ENCODE assay signal across 20 cellular contexts in the genomic region with DNA sequence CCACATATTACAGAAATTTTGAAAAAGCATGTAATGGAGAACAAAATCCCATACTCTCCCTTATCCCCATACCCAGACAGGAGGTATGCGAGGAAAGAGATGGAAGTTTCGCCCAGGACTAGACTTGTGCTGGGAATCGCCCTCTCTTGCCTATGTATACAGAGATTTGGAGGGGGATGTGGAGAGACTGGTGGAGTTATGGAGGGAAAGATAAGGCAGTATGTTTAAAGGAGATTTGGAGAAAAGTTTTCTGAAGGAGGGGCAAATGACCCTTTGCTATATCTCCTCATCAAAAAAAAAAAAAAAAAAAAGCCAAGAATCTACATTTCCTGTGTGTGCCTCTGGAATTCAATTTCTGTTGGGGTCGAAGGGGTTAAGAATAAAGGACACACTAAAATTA.
A peak's percentile ranks its signal among the peaks of the same experiment; 100 is the strongest.
DNase-seq lines count a peak whose midpoint lies in the region; ATAC-seq, FAIRE-seq and TF ChIP-seq lines count a peak whose summit lies in the region.
"Had no signal": no experiment of that assay in that cellular context is flagged by ENCODE, and none has a peak within 500 bp of the region (broad histone marks: within the 10 kb centered on the region; RNA-seq: fewer than 3 reads in every experiment).

No MANE protein-coding gene starts in this region.

- DNase-seq in A549 (ENCODE audit: low read depth in 1 of 2, low spot score in 1 of 2) (no peak), K562 (ENCODE audit: extremely low read depth in 1 of 4, low spot score in 3 of 4) (peak in 2 of 4 experiments; percentile 28 to 52), HepG2 (ENCODE audit: low spot score) (no peak), GM23248 (no peak)
- DNase-seq in activated naive CD4-positive, alpha-beta T cell treated with anti-CD3 and anti-CD28 coated beads, Interleukin-2, amount 50 U/mL, for 72 hours (ENCODE audit: low spot score in 2 of 2) = no peak
- DNase-seq: DMS79 treated with DMSO at 0.1 percent for 48 hours, KBM-7, NCI-H1092 treated with DMSO at 0.1 percent for 48 hours, NCI-H187, NCI-H446 treated with DMSO at 0.1 percent for 48 hours, OCI-M1 had no signal

- H3K9me1 ChIP-seq in K562 (ENCODE audit: control insufficient read depth, insufficient read depth, low read length) = no peaks in the 10 kb centered on the region

- WGBS in A549 (ENCODE audit: missing lambda C conversion rate) = 88% methylated on average over 4 of the region's 4 CpGs
- 6% methylated on average over 4 of the region's 4 CpGs for WGBS in K562 (ENCODE audit: insufficient coverage, low coverage, missing lambda C conversion rate)
- 98% methylated on average over 4 of the region's 4 CpGs for WGBS in HepG2 (ENCODE audit: low lambda C conversion rate)
- WGBS in GM23248 (ENCODE audit: low coverage in 1 of 2, low lambda C conversion rate in 2 of 2, missing lambda C conversion rate in 2 of 2), 2 experiments = 93 to 94% methylated on average over 4 of the region's 4 CpGs

- H3K4me3 ChIP-seq in A549 (no peak overlapping the region), OCI-LY1 (ENCODE audit: low read depth, low read length, poor library complexity, severe bottlenecking) (no peak overlapping the region), K562 (no peak overlapping the region), muscle layer of duodenum (ENCODE audit: low read depth in 1 of 2, low read length in 2 of 2) (no peak overlapping the region), HepG2 (replicated peaks in 1 of 3; ENCODE audit: insufficient read depth in 1 of 3, low read depth in 2 of 3, low read length in 3 of 3) (no peak overlapping the region), GM23248 (no peak overlapping the region)
- H3K4me3 ChIP-seq: GM23338 had no signal

- no peaks in the 10 kb centered on the region for H3F3A ChIP-seq in OCI-LY1 (ENCODE audit: insufficient read depth, low read length)
- peaks cover 4% of the 10 kb centered on the region; the same call in 1 of the 2 replicates for H3F3A ChIP-seq in GM23248 (ENCODE audit: insufficient read depth)

- no peak overlapping the region for H3K9ac ChIP-seq in OCI-LY1 (ENCODE audit: low read length)
- no peak overlapping the region for H3K9ac ChIP-seq in K562 (ENCODE audit: insufficient read depth in 1 of 2, low read depth in 2 of 2, low read length in 2 of 2)
- no peak overlapping the region for H3K9ac ChIP-seq in HepG2 (ENCODE audit: insufficient read depth, low read depth, low read length)
- H3K9ac ChIP-seq in GM23248 = no peak overlapping the region

- no peak for TF ChIP-seq POLR2A in A549 (IDR thresholded peaks at IDR 0.05; ENCODE audit: low read length)
- no peak for TF ChIP-seq POLR2A in K562 (conservative IDR thresholded peaks at IDR 0.05)
- no peak for TF ChIP-seq POLR2A in HepG2 (IDR thresholded peaks at IDR 0.05; ENCODE audit: insufficient read depth in 1 of 2, low read depth in 2 of 2, low read length in 2 of 2)

- no peak overlapping the region for H3K27ac Mint-ChIP-seq in activated naive CD4-positive, alpha-beta T cell treated with anti-CD3 and anti-CD28 coated beads, Interleukin-2, amount 50 U/mL, for 72 hours
- H3K27ac Mint-ChIP-seq: CD4-positive, CD25-positive, alpha-beta regulatory T cell; GM23338 had no signal

- no peak for TF ChIP-seq RAD21 in A549 (conservative IDR thresholded peaks at IDR 0.05 in 1 of 2, IDR thresholded peaks at IDR 0.05 in 1 of 2)
- no peak for TF ChIP-seq RAD21 in K562 (CRISPR knock-in tag; conservative IDR thresholded peaks at IDR 0.05 in 1 of 2, IDR thresholded peaks at IDR 0.05 in 1 of 2)
- no peak for TF ChIP-seq RAD21 in HepG2 (CRISPR knock-in tag; IDR thresholded peaks at IDR 0.05)

- H3K27ac ChIP-seq in A549 = peak overlapping the region in 1 of 2 experiments; percentile 51; a peak in 1 of 6 replicates
- no peak overlapping the region for H3K27ac ChIP-seq in OCI-LY1 (ENCODE audit: low read depth, low read length, poor library complexity, severe bottlenecking)
- H3K27ac ChIP-seq in K562 (ENCODE audit: extremely low read depth, low read depth, low read length) = no peak overlapping the region
- peak overlapping the region; percentile 19 for H3K27ac ChIP-seq in muscle layer of duodenum (ENCODE audit: low read length)
- no peak overlapping the region for H3K27ac ChIP-seq in HepG2 (ENCODE audit: extremely low read length, insufficient read depth, low read length)
- H3K27ac ChIP-seq in GM23248 = no peak overlapping the region
- H3K27ac ChIP-seq: HL-60 had no signal

- FAIRE-seq in A549 (lab: Jason Lieb, UNC) (no peak), K562 (lab: Jason Lieb, UNC) (peak; percentile 26), HepG2 (lab: Jason Lieb, UNC) (no peak)
- FAIRE-seq: A204.1, G401.6, GM12891 had no signal

- H3K27me3 ChIP-seq in OCI-LY1 (ENCODE audit: insufficient read depth, low read length) (no peaks in the 10 kb centered on the region; the same call in 1 of the 2 replicates), K562 (ENCODE audit: control insufficient read depth in 2 of 2, insufficient read depth in 2 of 2, low read length in 2 of 2) (no peaks in the 10 kb centered on the region), muscle layer of duodenum (ENCODE audit: low read depth, low read length) (no peaks in the 10 kb centered on the region), HepG2 (ENCODE audit: control insufficient read depth in 1 of 2, insufficient read depth in 2 of 2, low read length in 2 of 2) (no peaks in the 10 kb centered on the region), GM23248 (replicated peaks; ENCODE audit: insufficient read depth) (peaks cover 16% of the 10 kb centered on the region)

- CTCF ChIA-PET in A549 (lab: Yijun Ruan, JAX) (no interaction called here), K562 (lab: Yijun Ruan, JAX; ENCODE audit: low intra/inter-chr PET ratio) (no interaction called here), HepG2 (lab: Yijun Ruan, JAX; ENCODE audit: low intra/inter-chr PET ratio, low total read pairs) (no interaction called here)

- no peak for ATAC-seq in A549
- ATAC-seq in K562 = peak; percentile 73; the same call in 2 of the 3 replicates
- ATAC-seq in HepG2 = no peak
- no peak for ATAC-seq in GM19395 (IDR thresholded peaks at IDR 0.05; ENCODE audit: unreplicated experiment)
- no peak for ATAC-seq in activated naive CD4-positive, alpha-beta T cell treated with anti-CD3 and anti-CD28 coated beads, Interleukin-2, amount 50 U/mL, for 72 hours
- ATAC-seq: GM23338 had no signal

- TF ChIP-seq CTCF in A549 (IDR thresholded peaks at IDR 0.05) (no peak), OCI-LY1 (IDR thresholded peaks at IDR 0.05; ENCODE audit: low read length) (no peak), K562 (IDR thresholded peaks at IDR 0.05 in 2 of 3, conservative IDR thresholded peaks at IDR 0.05 in 1 of 3; ENCODE audit: insufficient read depth in 2 of 3, low read depth in 1 of 3, low read length in 3 of 3) (no peak), HepG2 (CRISPR knock-in tag; IDR thresholded peaks at IDR 0.05) (no peak)

- H3K4me1 ChIP-seq in A549 (peaks cover 22% of the 10 kb centered on the region), OCI-LY1 (ENCODE audit: insufficient read depth, low read length, severe bottlenecking) (no peaks in the 10 kb centered on the region), K562 (replicated peaks in 1 of 2; ENCODE audit: control insufficient read depth in 2 of 2, insufficient read depth in 2 of 2, low read length in 2 of 2) (peaks cover 0 to 13% of the 10 kb centered on the region in 2 experiments; a peak in 3 of 5 replicates), muscle layer of duodenum (ENCODE audit: control insufficient read depth in 1 of 2, insufficient read depth in 2 of 2, low read length in 2 of 2) (peaks cover 0 to 17% of the 10 kb centered on the region in 2 donors), HepG2 (ENCODE audit: insufficient read depth, low read length) (peaks cover 31% of the 10 kb centered on the region), GM23248 (ENCODE audit: insufficient read depth) (peaks cover 15% of the 10 kb centered on the region)

- H3K36me3 Mint-ChIP-seq in activated naive CD4-positive, alpha-beta T cell treated with anti-CD3 and anti-CD28 coated beads, Interleukin-2, amount 50 U/mL, for 72 hours = peaks cover 9 to 10% of the 10 kb centered on the region in 2 donors

- no peak for TF ChIP-seq EP300 in A549 (IDR thresholded peaks at IDR 0.05)
- TF ChIP-seq EP300 in K562 (IDR thresholded peaks at IDR 0.05; ENCODE audit: low read length) = peak; percentile 50; the same call in 1 of the 2 replicates
- no peak for TF ChIP-seq EP300 in HepG2 (IDR thresholded peaks at IDR 0.05; ENCODE audit: low read depth in 2 of 2, low read length in 2 of 2)
- no peak for TF ChIP-seq EP300 in HepG2 (CRISPR knock-in tag; IDR thresholded peaks at IDR 0.05; ENCODE audit: borderline replicate concordance)

- H3K9me3 Mint-ChIP-seq in activated naive CD4-positive, alpha-beta T cell treated with anti-CD3 and anti-CD28 coated beads, Interleukin-2, amount 50 U/mL, for 72 hours = peaks cover 9% of the 10 kb centered on the region in 2 donors

- H3K9me3 ChIP-seq in A549 (peaks cover 4% of the 10 kb centered on the region; the same call in 1 of the 3 replicates), OCI-LY1 (ENCODE audit: low read length) (no peaks in the 10 kb centered on the region), K562 (replicated peaks; ENCODE audit: control insufficient read depth, insufficient read depth, low read depth, low read length) (no peaks in the 10 kb centered on the region; the same call in 1 of the 2 replicates), muscle layer of duodenum (ENCODE audit: control insufficient read depth in 1 of 2, low read length in 2 of 2) (no peaks in the 10 kb centered on the region), HepG2 (ENCODE audit: low read length) (no peaks in the 10 kb centered on the region), GM23248 (ENCODE audit: low read depth) (no peaks in the 10 kb centered on the region)

- no peaks in the 10 kb centered on the region for H3K79me2 ChIP-seq in OCI-LY1 (ENCODE audit: insufficient read depth, low read length)
- no peaks in the 10 kb centered on the region for H3K79me2 ChIP-seq in K562 (ENCODE audit: control insufficient read depth, insufficient read depth, low read length)
- no peaks in the 10 kb centered on the region for H3K79me2 ChIP-seq in HepG2 (ENCODE audit: insufficient read depth, low read length)
- no peaks in the 10 kb centered on the region for H3K79me2 ChIP-seq in GM23248 (ENCODE audit: insufficient read depth)

- H2AFZ ChIP-seq in OCI-LY1 (ENCODE audit: low read length) (no peak overlapping the region), K562 (ENCODE audit: low read depth, low read length) (no peak overlapping the region), HepG2 (ENCODE audit: low read length) (no peak overlapping the region), GM23248 (no peak overlapping the region)
- H2AFZ ChIP-seq: GM23338 had no signal

- H3K9me2 ChIP-seq in OCI-LY1 (ENCODE audit: low read depth, low read length) (no peaks in the 10 kb centered on the region), GM23248 (ENCODE audit: insufficient read depth) (no peaks in the 10 kb centered on the region)

- BruUV-seq in K562 (replicated peaks; lab: Mats Ljungman, UMichigan) (no TSS peak), HepG2 (replicated peaks; lab: Mats Ljungman, UMichigan) (no TSS peak)

- POLR2A ChIA-PET in A549 (lab: Yijun Ruan, JAX) (no interaction called here), K562 (lab: Yijun Ruan, JAX) (no interaction called here), HepG2 (lab: Yijun Ruan, JAX) (no interaction called here)

- in situ Hi-C loops in K562 (cut with MboI) = no loop called here
- in situ Hi-C loops in HepG2 (cut with HindIII; ENCODE audit: extremely low pct_ligation_motif_present, low pct_unique_long_range_greater_than_20kb) = no loop called here
- in situ Hi-C loops in GM23248 (cut with MboI) = no loop called here

- no peaks in the 10 kb centered on the region for H4K20me1 ChIP-seq in OCI-LY1 (ENCODE audit: insufficient read depth, low read length)
- H4K20me1 ChIP-seq in K562 (replicated peaks; ENCODE audit: control insufficient read depth, insufficient read depth, low read length) = no peaks in the 10 kb centered on the region
- H4K20me1 ChIP-seq in HepG2 (ENCODE audit: insufficient read depth, low read length) = no peaks in the 10 kb centered on the region
- no peaks in the 10 kb centered on the region for H4K20me1 ChIP-seq in GM23248 (ENCODE audit: insufficient read depth)

- no peaks in the 10 kb centered on the region for H3K36me3 ChIP-seq in OCI-LY1 (ENCODE audit: insufficient read depth, low read length)
- H3K36me3 ChIP-seq in K562 (ENCODE audit: control insufficient read depth, insufficient read depth, low read length) = no peaks in the 10 kb centered on the region
- peaks cover 8 to 28% of the 10 kb centered on the region in 2 donors for H3K36me3 ChIP-seq in muscle layer of duodenum (ENCODE audit: control insufficient read depth in 1 of 2, insufficient read depth in 2 of 2, low read length in 2 of 2)
- peaks cover 18 to 62% of the 10 kb centered on the region in 2 experiments for H3K36me3 ChIP-seq in HepG2 (replicated peaks in 1 of 2; ENCODE audit: control insufficient read depth in 1 of 2, insufficient read depth in 2 of 2, low read length in 2 of 2)
- no peaks in the 10 kb centered on the region for H3K36me3 ChIP-seq in GM23248 (ENCODE audit: low read depth)

- H3K4me2 ChIP-seq in A549 (peak overlapping the region; percentile 13; the same call in 1 of the 3 replicates), OCI-LY1 (ENCODE audit: low read length) (0 out of 2 replicates have a peak overlapping the region, but pooled peaks have one; percentile 14), K562 (ENCODE audit: insufficient read depth, low read length) (no peak overlapping the region), HepG2 (ENCODE audit: low read depth, low read length) (no peak overlapping the region), GM23248 (ENCODE audit: unreplicated experiment) (no peak overlapping the region)
- H3K4me2 ChIP-seq: GM23338 had no signal

- intact Hi-C loops in K562 (cut with micrococcal nuclease) = no loop called here
- intact Hi-C loops in HepG2 (cut with micrococcal nuclease; ENCODE audit: unreplicated experiment) = no loop called here

Comparison
In these comparisons a context has a peak if more than half of its experiments do, and no peak if none do; other contexts are left out.
1. H3K4me2 ChIP-seq: peak in A549 (single experiment) and OCI-LY1 (single experiment); none in K562 (single experiment), HepG2 (single experiment) and GM23248 (single experiment).